Comparison of ENCODE assay signal across 11 cellular contexts in the genomic region with DNA sequence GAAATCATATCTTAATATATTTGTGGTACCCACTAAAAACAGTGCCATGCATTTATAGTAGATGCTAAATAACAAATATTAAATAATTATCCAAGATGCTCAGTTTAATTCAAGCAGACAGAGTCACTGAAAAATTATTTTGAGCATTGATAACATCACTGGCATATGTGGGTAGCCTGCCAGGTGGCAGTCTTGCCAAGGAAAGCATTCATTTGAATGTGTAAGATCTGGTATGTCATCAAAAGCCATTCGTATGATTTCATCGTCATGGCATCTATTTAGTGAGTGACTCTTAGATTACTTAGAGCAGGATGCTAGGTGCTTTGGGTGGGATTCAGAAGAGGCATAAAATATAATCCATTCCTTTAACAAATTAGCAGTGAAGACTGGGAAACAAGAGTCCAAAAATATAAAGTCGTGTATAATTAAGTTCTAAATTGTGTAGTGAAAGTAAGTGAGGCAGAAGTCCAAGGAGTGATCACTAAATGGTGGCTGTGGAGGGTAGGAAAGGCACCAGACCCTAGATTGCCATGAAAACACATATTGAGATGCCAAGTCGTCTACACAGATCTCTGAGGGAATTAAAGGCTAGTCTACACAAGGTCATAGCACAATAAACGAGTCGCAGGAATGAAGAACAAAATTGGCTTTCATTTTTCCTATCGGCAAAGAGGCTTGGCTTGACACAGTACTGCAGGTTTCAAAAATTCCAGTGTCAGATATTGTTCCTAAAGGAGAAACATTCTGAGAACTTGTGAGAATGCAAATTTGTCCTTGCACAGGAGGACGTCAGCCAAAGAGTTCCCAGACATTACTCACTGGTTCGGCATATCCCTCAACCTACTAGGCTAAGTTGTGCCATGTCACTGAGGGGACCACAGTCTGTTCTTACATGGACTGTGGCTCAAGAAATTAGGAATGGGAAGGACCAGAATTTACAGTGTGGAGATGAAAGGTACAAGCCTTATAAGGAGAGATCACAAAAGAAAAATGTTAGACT.
DNase-seq lines count a peak whose midpoint lies in the region; ATAC-seq, FAIRE-seq and TF ChIP-seq lines count a peak whose summit lies in the region.
"Had no signal": no experiment of that assay in that cellular context is flagged by ENCODE, and none has a peak within 500 bp of the region (broad histone marks: within the 10 kb centered on the region; RNA-seq: fewer than 3 reads in every experiment).

No MANE protein-coding gene starts in this region.

- no peaks in the 10 kb centered on the region for H4K20me1 ChIP-seq in keratinocyte (ENCODE audit: control insufficient read depth, extremely low read depth, insufficient read depth, low read length)
- no peaks in the 10 kb centered on the region for H4K20me1 ChIP-seq in Karpas-422 (ENCODE audit: insufficient read depth, low read depth, low read length)

- DNase-seq in AG08396 (ENCODE audit: low spot score) (peak; percentile 14), HT1080 (ENCODE audit: low read depth) (peak; percentile 71), astrocyte of the hippocampus (ENCODE audit: low read depth, low spot score) (peak; percentile 93), keratinocyte (ENCODE audit: low read depth, low spot score) (no peak), Karpas-422 (no peak), NCI-H345 (lab: John Stamatoyannopoulos, UW) (no peak), endothelial cell (ENCODE audit: low spot score) (no peak)
- no peak for DNase-seq in naive thymus-derived CD4-positive, alpha-beta T cell
- DNase-seq: COR-L47 had no signal

- H3K9me1 ChIP-seq in keratinocyte (ENCODE audit: control insufficient read depth, extremely low read depth, insufficient read depth, low read length), result no peaks in the 10 kb centered on the region

- no peak for FAIRE-seq in keratinocyte (lab: Jason Lieb, UNC)

- no peaks in the 10 kb centered on the region for H3K9me2 ChIP-seq in Karpas-422 (replicated peaks; ENCODE audit: insufficient read depth, low read length)

- H3K27ac ChIP-seq in keratinocyte (ENCODE audit: control insufficient read depth, insufficient read depth, low read length), result no peak overlapping the region
- no peak overlapping the region for H3K27ac ChIP-seq in Karpas-422 (ENCODE audit: low read length)
- H3K27ac ChIP-seq in naive thymus-derived CD4-positive, alpha-beta T cell (ENCODE audit: low read depth, low read length), result no peak overlapping the region
- H3K27ac ChIP-seq: dorsolateral prefrontal cortex had no signal

- no peak overlapping the region for H3K27ac Mint-ChIP-seq in endothelial cell (ENCODE audit: unreplicated experiment)
- no peak overlapping the region for H3K27ac Mint-ChIP-seq in naive thymus-derived CD4-positive, alpha-beta T cell

- POLR2A ChIA-PET in naive thymus-derived CD4-positive, alpha-beta T cell (lab: Charles Lee), result interaction anchor here (0.7 kb wide), 1 partner anchor 280 kb away, joined by 3 read pairs; no protein-coding TSS in a partner anchor

- H3K4me1 Mint-ChIP-seq in endothelial cell (ENCODE audit: unreplicated experiment), result peaks cover 9% of the 10 kb centered on the region
- H3K4me1 Mint-ChIP-seq in naive thymus-derived CD4-positive, alpha-beta T cell, result no peaks in the 10 kb centered on the region

- H3K79me2 ChIP-seq in keratinocyte (ENCODE audit: control insufficient read depth, insufficient read depth, low read length) (no peaks in the 10 kb centered on the region), Karpas-422 (ENCODE audit: low read length) (no peaks in the 10 kb centered on the region)

- peak in 2 of 3 experiments; percentile 26 to 44 for TF ChIP-seq CTCF in keratinocyte (optimal IDR thresholded peaks at IDR 0.05 in 1 of 3, IDR thresholded peaks at IDR 0.05 in 1 of 3, conservative IDR thresholded peaks at IDR 0.05 in 1 of 3; ENCODE audit: extremely low read depth in 1 of 3, insufficient read depth in 2 of 3, low read length in 3 of 3)
- no peak for TF ChIP-seq CTCF in endothelial cell (IDR thresholded peaks at IDR 0.05; ENCODE audit: unreplicated experiment)

- CTCF ChIA-PET in naive thymus-derived CD4-positive, alpha-beta T cell (lab: Charles Lee), result interaction anchor here (0.5 kb wide), 1 partner anchor 1578 kb away, joined by 4 read pairs; no protein-coding TSS in a partner anchor

- H3K27me3 Mint-ChIP-seq in endothelial cell (ENCODE audit: unreplicated experiment), result no peaks in the 10 kb centered on the region
- H3K27me3 Mint-ChIP-seq in naive thymus-derived CD4-positive, alpha-beta T cell, result peaks cover 0 to 4% (median 0%) of the 10 kb centered on the region in 5 donors

- H3K4me2 ChIP-seq in keratinocyte (ENCODE audit: control insufficient read depth, extremely low read depth, insufficient read depth, low read depth, low read length) (no peak overlapping the region), Karpas-422 (ENCODE audit: low read depth, low read length, poor library complexity, severe bottlenecking) (no peak overlapping the region)

- H3K36me3 ChIP-seq in keratinocyte (ENCODE audit: control insufficient read depth in 2 of 2, extremely low read depth in 1 of 2, insufficient read depth in 2 of 2, low read length in 2 of 2) (no peaks in the 10 kb centered on the region), Karpas-422 (ENCODE audit: insufficient read depth, low read length) (no peaks in the 10 kb centered on the region)
- no peaks in the 10 kb centered on the region for H3K36me3 ChIP-seq in naive thymus-derived CD4-positive, alpha-beta T cell (ENCODE audit: control insufficient read depth in 2 of 3, insufficient read depth in 3 of 3, low read length in 3 of 3)

- H3K9me3 ChIP-seq in keratinocyte (ENCODE audit: control insufficient read depth, low read depth, low read length) (no peaks in the 10 kb centered on the region), Karpas-422 (ENCODE audit: low read length) (no peaks in the 10 kb centered on the region)
- H3K9me3 ChIP-seq in naive thymus-derived CD4-positive, alpha-beta T cell (ENCODE audit: control insufficient read depth in 2 of 3, low read length in 3 of 3), result no peaks in the 10 kb centered on the region

- H3K27me3 ChIP-seq in keratinocyte (ENCODE audit: control insufficient read depth, extremely low read depth, insufficient read depth, low read length), result peaks cover 38% of the 10 kb centered on the region
- H3K27me3 ChIP-seq in Karpas-422 (ENCODE audit: low read length), result no peaks in the 10 kb centered on the region
- no peaks in the 10 kb centered on the region for H3K27me3 ChIP-seq in naive thymus-derived CD4-positive, alpha-beta T cell (ENCODE audit: control insufficient read depth in 2 of 2, insufficient read depth in 2 of 2, low read length in 2 of 2)
- H3K27me3 ChIP-seq: dorsolateral prefrontal cortex had no signal

- H3K4me1 ChIP-seq in keratinocyte (ENCODE audit: control insufficient read depth, extremely low read depth, insufficient read depth, low read length) (peaks cover 5% of the 10 kb centered on the region), Karpas-422 (ENCODE audit: low read length) (no peaks in the 10 kb centered on the region)
- H3K4me1 ChIP-seq in naive thymus-derived CD4-positive, alpha-beta T cell (ENCODE audit: control insufficient read depth in 2 of 2, insufficient read depth in 2 of 2, low read length in 2 of 2), result no peaks in the 10 kb centered on the region

- no peak overlapping the region for H3K4me3 ChIP-seq in keratinocyte (ENCODE audit: control insufficient read depth in 2 of 3, extremely low read depth in 1 of 3, insufficient read depth in 2 of 3, low read depth in 1 of 3, low read length in 3 of 3)
- H3K4me3 ChIP-seq in Karpas-422 (ENCODE audit: low read length), result no peak overlapping the region
- no peak overlapping the region for H3K4me3 ChIP-seq in naive thymus-derived CD4-positive, alpha-beta T cell (ENCODE audit: low read length)

- intact Hi-C loops in naive thymus-derived CD4-positive, alpha-beta T cell (cut with micrococcal nuclease), result no loop called here

- no peak overlapping the region for H3K9ac ChIP-seq in keratinocyte (ENCODE audit: control insufficient read depth, extremely low read depth, insufficient read depth, low read length)
- H3K9ac ChIP-seq in Karpas-422 (ENCODE audit: low read length), result no peak overlapping the region

- dilution Hi-C loops in keratinocyte (cut with MboI; ENCODE audit: extremely low pct_ligation_motif_present, low sequenced_read_pairs), result no loop called here

- H3K9me3 Mint-ChIP-seq in endothelial cell (ENCODE audit: unreplicated experiment), result no peaks in the 10 kb centered on the region
- H3K9me3 Mint-ChIP-seq in naive thymus-derived CD4-positive, alpha-beta T cell, result peaks cover 3 to 21% (median 7%) of the 10 kb centered on the region in 11 donors

- H3K36me3 Mint-ChIP-seq in endothelial cell (ENCODE audit: low read depth, unreplicated experiment), result no peaks in the 10 kb centered on the region
- peaks cover 0 to 10% (median 0%) of the 10 kb centered on the region in 5 donors for H3K36me3 Mint-ChIP-seq in naive thymus-derived CD4-positive, alpha-beta T cell

- H2AFZ ChIP-seq in keratinocyte (ENCODE audit: control insufficient read depth, low read length), result no peak overlapping the region
- H2AFZ ChIP-seq in Karpas-422 (ENCODE audit: low read length), result no peak overlapping the region

- H3K4me3 Mint-ChIP-seq in endothelial cell (ENCODE audit: unreplicated experiment), result no peak overlapping the region
- H3K4me3 Mint-ChIP-seq in naive thymus-derived CD4-positive, alpha-beta T cell, result no peak overlapping the region

- no peak for ATAC-seq in naive thymus-derived CD4-positive, alpha-beta T cell
- ATAC-seq: activated CD4-positive, CD25-positive, alpha-beta regulatory T cell treated with anti-CD3 and anti-CD28 coated beads, Interleukin-2, amount 50 U/mL, for 24 hours had no signal

Comparison
In these comparisons a context has a peak if more than half of its experiments do, and no peak if none do; other contexts are left out.
1. DNase-seq: peak in AG08396 (single experiment), HT1080 (single experiment) and astrocyte of the hippocampus (single experiment); none in keratinocyte (single experiment), Karpas-422 (single experiment), NCI-H345 (single experiment), endothelial cell (single experiment) and naive thymus-derived CD4-positive, alpha-beta T cell (0 of 9).